8 cellular contexts compared by ENCODE assay signal in genomic region chr7:31782411-31782991, GRCh38.
DNase-seq lines count a peak whose midpoint lies in the region; ATAC-seq and TF ChIP-seq lines count a peak whose summit lies in the region.

No MANE protein-coding gene starts in this region.

- POLR2A ChIA-PET in Panc1 (lab: Charles Lee), result no interaction called here

- H3K27me3 Mint-ChIP-seq in activated CD8-positive, alpha-beta memory T cell treated with anti-CD3 and anti-CD28 coated beads, Interleukin-2, amount 10 ng/mL, durations not matched to agents 7 days and 5 days, result no peaks in the 10 kb centered on the region
- H3K27me3 Mint-ChIP-seq in GM23338 (ENCODE audit: insufficient read depth, low read depth, poor library complexity), result peaks cover 30% of the 10 kb centered on the region

- no peak overlapping the region for H3K4me3 Mint-ChIP-seq in activated CD8-positive, alpha-beta memory T cell treated with anti-CD3 and anti-CD28 coated beads, Interleukin-2, amount 10 ng/mL, durations not matched to agents 7 days and 5 days
- no peak overlapping the region for H3K4me3 Mint-ChIP-seq in GM23338

- H3K4me2 ChIP-seq in GM23338 (no peak overlapping the region), Karpas-422 (ENCODE audit: low read depth, low read length, poor library complexity, severe bottlenecking) (no peak overlapping the region)

- no peak overlapping the region for H3K9ac ChIP-seq in Karpas-422 (ENCODE audit: low read length)

- BruUV-seq in Panc1 (replicated peaks; lab: Mats Ljungman, UMichigan), result no TSS peak

- H3K27me3 ChIP-seq in GM23338 (ENCODE audit: insufficient read depth), result peaks cover 49% of the 10 kb centered on the region
- no peaks in the 10 kb centered on the region for H3K27me3 ChIP-seq in Karpas-422 (ENCODE audit: low read length)
- no peaks in the 10 kb centered on the region for H3K27me3 ChIP-seq in Panc1 (ENCODE audit: control insufficient read depth, insufficient read depth, low read length)

- intact Hi-C loops in Panc1 (cut with micrococcal nuclease; ENCODE audit: unreplicated experiment), result no loop called here

- H3K27ac Mint-ChIP-seq in activated CD8-positive, alpha-beta memory T cell treated with anti-CD3 and anti-CD28 coated beads, Interleukin-2, amount 10 ng/mL, durations not matched to agents 7 days and 5 days, result no peak overlapping the region
- H3K27ac Mint-ChIP-seq in GM23338, result no peak overlapping the region

- CTCF ChIA-PET in activated CD8-positive, alpha-beta memory T cell treated with anti-CD3 and anti-CD28 coated beads, Interleukin-2, amount 10 ng/mL, durations not matched to agents 7 days and 5 days (lab: Charles Lee), result interaction anchor here (0.8 to 1.1 kb wide), 2 partner anchors 17 to 66 kb away, joined by 3 read pairs; no protein-coding TSS in a partner anchor
- CTCF ChIA-PET in Panc1 (lab: Charles Lee), result interaction anchor here (0.6 kb wide), 1 partner anchor 201 kb away, joined by 3 read pairs; no protein-coding TSS in a partner anchor

- peak; percentile 36 for ATAC-seq in activated CD8-positive, alpha-beta memory T cell treated with anti-CD3 and anti-CD28 coated beads, Interleukin-2, amount 10 ng/mL, durations not matched to agents 7 days and 5 days
- ATAC-seq in GM23338, result peak; percentile 96
- ATAC-seq in Panc1, result peak; percentile 91
- ATAC-seq in GM19023 (IDR thresholded peaks at IDR 0.05; ENCODE audit: unreplicated experiment), result no peak

- H3K27ac ChIP-seq in GM23338 (ENCODE audit: low read depth), result no peak overlapping the region
- H3K27ac ChIP-seq in Karpas-422 (ENCODE audit: low read length), result no peak overlapping the region
- no peak overlapping the region for H3K27ac ChIP-seq in Panc1 (ENCODE audit: low read length)

- H3F3A ChIP-seq in GM23338 (replicated peaks; ENCODE audit: low read depth), result no peaks in the 10 kb centered on the region

- no peak overlapping the region for H3K4me3 ChIP-seq in GM23338
- H3K4me3 ChIP-seq in Karpas-422 (ENCODE audit: low read length), result no peak overlapping the region
- no peak overlapping the region for H3K4me3 ChIP-seq in Panc1 (ENCODE audit: low read depth in 2 of 2, low read length in 2 of 2)

- in situ Hi-C loops in Panc1 (cut with HindIII; ENCODE audit: low pct_unique_long_range_greater_than_20kb, low sequenced_read_pairs), result no loop called here

- H3K4me1 ChIP-seq in GM23338 (ENCODE audit: insufficient read depth) (no peaks in the 10 kb centered on the region), Karpas-422 (ENCODE audit: low read length) (peaks cover 7% of the 10 kb centered on the region; the same call in 1 of the 2 replicates), Panc1 (ENCODE audit: control insufficient read depth, insufficient read depth, low read length) (no peaks in the 10 kb centered on the region)

- no peaks in the 10 kb centered on the region for H3K36me3 ChIP-seq in GM23338 (ENCODE audit: insufficient read depth)
- H3K36me3 ChIP-seq in Karpas-422 (ENCODE audit: insufficient read depth, low read length), result no peaks in the 10 kb centered on the region
- no peaks in the 10 kb centered on the region for H3K36me3 ChIP-seq in Panc1 (ENCODE audit: control insufficient read depth, insufficient read depth, low read length)

- H2AFZ ChIP-seq in GM23338, result no peak overlapping the region
- H2AFZ ChIP-seq in Karpas-422 (ENCODE audit: low read length), result no peak overlapping the region

- TF ChIP-seq CTCF in GM23338 (conservative IDR thresholded peaks at IDR 0.05; ENCODE audit: low read depth in 2 of 2) (peak; percentile 74 to 75), Panc1 (IDR thresholded peaks at IDR 0.05) (peak; percentile 89)

- H3K36me3 Mint-ChIP-seq in activated CD8-positive, alpha-beta memory T cell treated with anti-CD3 and anti-CD28 coated beads, Interleukin-2, amount 10 ng/mL, durations not matched to agents 7 days and 5 days, result no peaks in the 10 kb centered on the region
- H3K36me3 Mint-ChIP-seq in GM23338 (ENCODE audit: low read depth), result no peaks in the 10 kb centered on the region

- H3K4me1 Mint-ChIP-seq in activated CD8-positive, alpha-beta memory T cell treated with anti-CD3 and anti-CD28 coated beads, Interleukin-2, amount 10 ng/mL, durations not matched to agents 7 days and 5 days, result no peaks in the 10 kb centered on the region
- H3K4me1 Mint-ChIP-seq in GM23338, result no peaks in the 10 kb centered on the region

- H3K9me2 ChIP-seq in GM23338 (ENCODE audit: insufficient read depth) (no peaks in the 10 kb centered on the region), Karpas-422 (replicated peaks; ENCODE audit: insufficient read depth, low read length) (no peaks in the 10 kb centered on the region)

- H4K20me1 ChIP-seq in GM23338 (replicated peaks; ENCODE audit: insufficient read depth) (peaks cover 3% of the 10 kb centered on the region; the same call in 1 of the 2 replicates), Karpas-422 (ENCODE audit: insufficient read depth, low read depth, low read length) (no peaks in the 10 kb centered on the region)

- DNase-seq in activated CD8-positive, alpha-beta memory T cell treated with anti-CD3 and anti-CD28 coated beads, Interleukin-2, amount 10 ng/mL, durations not matched to agents 7 days and 5 days, result no peak
- no peak for DNase-seq in activated CD8-positive, alpha-beta memory T cell treated with anti-CD3 and anti-CD28 coated beads, Interleukin-2, amount 50 U/mL, for 48 hours
- DNase-seq in GM23338 (ENCODE audit: low spot score) (peak; percentile 85), Karpas-422 (peak; percentile 86), Panc1 (ENCODE audit: low read depth, low spot score) (peak; percentile 38), epidermal melanocyte (ENCODE audit: insufficient read length, low spot score) (peak; percentile 25), myocyte (ENCODE audit: low read depth) (peak; percentile 55)

- no peaks in the 10 kb centered on the region for H3K9me3 Mint-ChIP-seq in activated CD8-positive, alpha-beta memory T cell treated with anti-CD3 and anti-CD28 coated beads, Interleukin-2, amount 10 ng/mL, durations not matched to agents 7 days and 5 days (ENCODE audit: low read depth)
- H3K9me3 Mint-ChIP-seq in GM23338, result no peaks in the 10 kb centered on the region

- H3K9me3 ChIP-seq in Karpas-422 (ENCODE audit: low read length) (no peaks in the 10 kb centered on the region), Panc1 (ENCODE audit: control insufficient read depth, insufficient read depth, low read depth, low read length) (no peaks in the 10 kb centered on the region)

- H3K79me2 ChIP-seq in GM23338 (replicated peaks; ENCODE audit: insufficient read depth) (no peaks in the 10 kb centered on the region), Karpas-422 (ENCODE audit: low read length) (no peaks in the 10 kb centered on the region)

TF ChIP-seq in GM23338, 12 proteins besides CTCF, POLR2A, EP300 and RAD21:
- TF ChIP-seq EZH2phosphoT487 (IDR thresholded peaks at IDR 0.05; ENCODE audit: unreplicated experiment), result no peak

Comparison
In these comparisons a context has a peak if more than half of its experiments do, and no peak if none do; other contexts are left out.
1. DNase-seq: peak in GM23338 (single experiment), Karpas-422 (single experiment), Panc1 (single experiment), epidermal melanocyte (single experiment) and myocyte (single experiment); none in activated CD8-positive, alpha-beta memory T cell treated with anti-CD3 and anti-CD28 coated beads, Interleukin-2, amount 10 ng/mL, durations not matched to agents 7 days and 5 days (single experiment) and activated CD8-positive, alpha-beta memory T cell treated with anti-CD3 and anti-CD28 coated beads, Interleukin-2, amount 50 U/mL, for 48 hours (single experiment).